In the genomic region with DNA sequence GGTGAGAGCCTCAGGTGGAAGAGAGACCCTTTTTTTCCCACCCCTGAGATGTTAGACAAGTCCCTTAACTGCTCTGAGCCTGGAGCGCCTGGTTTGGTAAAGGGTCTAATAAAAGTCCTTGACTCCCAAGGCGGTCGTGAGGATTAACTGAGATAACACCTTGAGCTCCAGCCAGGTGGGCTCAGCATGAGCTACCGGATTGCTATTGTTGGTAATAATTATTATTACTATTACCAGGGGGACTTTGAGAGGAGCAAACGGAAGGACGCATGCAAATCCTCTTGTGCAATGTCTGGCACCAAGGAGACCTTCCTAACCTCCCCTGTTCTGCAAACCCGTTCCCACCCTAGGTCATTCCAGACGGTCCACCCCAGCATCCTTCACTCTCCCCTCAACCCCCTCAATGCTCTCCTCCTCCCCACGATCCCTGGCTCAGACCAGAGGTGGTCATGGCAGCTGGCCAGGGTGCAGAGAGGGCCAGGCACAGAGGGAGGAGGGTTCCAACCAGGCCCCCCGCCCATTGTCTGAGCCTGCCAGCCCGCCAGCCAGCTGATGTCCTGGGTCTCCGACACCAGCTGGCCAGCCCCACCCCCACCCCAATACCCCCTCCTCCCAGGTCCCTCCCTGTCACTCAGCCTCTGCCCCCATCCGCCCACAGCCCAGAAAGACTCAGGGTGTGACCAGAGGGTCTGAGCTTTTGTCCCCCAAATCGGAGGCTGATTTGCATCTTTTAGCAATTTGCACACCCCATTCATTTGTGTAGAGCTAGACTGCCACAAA, we compare ENCODE assay signal across 14 cellular contexts. TPM values are rescaled to one million over a fixed set of nuclear protein-coding genes. Genes with fewer than 3 reads are reported as not detected.
DNase-seq lines count a peak whose midpoint lies in the region; ATAC-seq and TF ChIP-seq lines count a peak whose summit lies in the region.
"Had no signal": no experiment of that assay in that cellular context is flagged by ENCODE, and none has a peak within 500 bp of the region (broad histone marks: within the 10 kb centered on the region; RNA-seq: fewer than 3 reads in every experiment).

No MANE protein-coding gene starts in this region.

- TF ChIP-seq POLR2A in body of pancreas (IDR thresholded peaks at IDR 0.05): no peak

- peak overlapping the region in 3 of 6 donors; percentile 49 to 88 (median 52) for H3K27ac Mint-ChIP-seq in naive B cell
- H3K27ac Mint-ChIP-seq: activated CD8-positive, alpha-beta T cell treated with anti-CD3 and anti-CD28 coated beads, Interleukin-2, amount 10 ng/mL, durations not matched to agents 7 days and 5 days; activated T-helper 1 cell treated with anti-CD3 and anti-CD28 coated beads, Interleukin-12 subunit alpha, Interleukin-12 subunit beta, Interleukin-2, Interleukin-4 antibody, amounts not matched to agents 30 ng/mL and 10 ng/mL and 1 ng/mL, durations not matched to agents 14 hours and 24 hours and 36 hours had no signal

- 64 to 68% methylated on average over 11 to 13 of the region's 14 CpGs for WGBS in body of pancreas, 2 donors

- H3K4me2 ChIP-seq in OCI-LY3 (ENCODE audit: low read length): peak overlapping the region; percentile 49

- H3K36me3 Mint-ChIP-seq in naive B cell: no peaks in the 10 kb centered on the region

- H3K4me3 ChIP-seq in H7 (ENCODE audit: insufficient read depth, low read depth, low read length) (no peak overlapping the region), OCI-LY3 (ENCODE audit: low read length) (peak overlapping the region; percentile 23), body of pancreas (no peak overlapping the region)
- H3K4me3 ChIP-seq: BLaER1 treated with 17β-estradiol and CSF1 and Interleukin-3, amounts not matched to agents 10 nM and 100 nM; skin epidermis; thyroid gland had no signal

- no peaks in the 10 kb centered on the region for H3K9me3 Mint-ChIP-seq in naive B cell
- H3K9me3 Mint-ChIP-seq: activated T-helper 1 cell treated with anti-CD3 and anti-CD28 coated beads, Interleukin-12 subunit alpha, Interleukin-12 subunit beta, Interleukin-2, Interleukin-4 antibody, amounts not matched to agents 30 ng/mL and 10 ng/mL and 1 ng/mL, durations not matched to agents 14 hours and 24 hours and 36 hours had no signal

- H3K4me1 Mint-ChIP-seq in naive B cell: peaks cover 14 to 19% (median 17%) of the 10 kb centered on the region in 3 donors

- H3K36me3 ChIP-seq in H7 (replicated peaks; ENCODE audit: control insufficient read depth, insufficient read depth, low read length) (no peaks in the 10 kb centered on the region), OCI-LY3 (replicated peaks; ENCODE audit: low read depth, low read length) (no peaks in the 10 kb centered on the region), body of pancreas (replicated peaks in 1 of 2; ENCODE audit: insufficient read depth in 1 of 2, low read depth in 2 of 2) (no peaks in the 10 kb centered on the region)
- H3K36me3 ChIP-seq: BLaER1 treated with 17β-estradiol and CSF1 and Interleukin-3, amounts not matched to agents 10 nM and 100 nM; thyroid gland had no signal

- peak; percentile 79 for DNase-seq in H7
- DNase-seq in NCI-H146 (lab: John Stamatoyannopoulos, UW): peak; percentile 94
- DNase-seq in naive B cell: no peak
- DNase-seq in GDM1 (lab: John Stamatoyannopoulos, UW): no peak
- DNase-seq in body of pancreas: no peak
- DNase-seq: activated CD8-positive, alpha-beta T cell treated with anti-CD3 and anti-CD28 coated beads, Interleukin-2, amount 10 ng/mL, durations not matched to agents 7 days and 5 days; RPMI8226; SW 1271; thyroid gland had no signal

- H3K27me3 ChIP-seq in H7 (ENCODE audit: control insufficient read depth, insufficient read depth, low read length) (no peaks in the 10 kb centered on the region), OCI-LY3 (ENCODE audit: low read depth, low read length) (peaks cover 20% of the 10 kb centered on the region), body of pancreas (no peaks in the 10 kb centered on the region)
- H3K27me3 ChIP-seq: BLaER1 treated with 17β-estradiol and CSF1 and Interleukin-3, amounts not matched to agents 10 nM and 100 nM; thyroid gland had no signal

- no peaks in the 10 kb centered on the region for H3K27me3 Mint-ChIP-seq in naive B cell

- H3K9me3 ChIP-seq in OCI-LY3 (ENCODE audit: insufficient read depth, low read length) (no peaks in the 10 kb centered on the region), body of pancreas (no peaks in the 10 kb centered on the region)
- H3K9me3 ChIP-seq: BLaER1 treated with 17β-estradiol and CSF1 and Interleukin-3, amounts not matched to agents 10 nM and 100 nM; thyroid gland had no signal

- H4K20me1 ChIP-seq in OCI-LY3 (ENCODE audit: insufficient read depth, low read length): no peaks in the 10 kb centered on the region
- H4K20me1 ChIP-seq: BLaER1 treated with 17β-estradiol and CSF1 and Interleukin-3, amounts not matched to agents 10 nM and 100 nM had no signal

- intact Hi-C loops in body of pancreas (cut with DNase I): no loop called here

- ATAC-seq in naive B cell (ENCODE audit: low read depth in 2 of 2) (no peak), body of pancreas (no peak), SK-N-SH treated with all-trans-retinoic acid at 6 μM for 48 hours (no peak)
- ATAC-seq: activated CD8-positive, alpha-beta T cell treated with anti-CD3 and anti-CD28 coated beads, Interleukin-2, amount 10 ng/mL, durations not matched to agents 7 days and 5 days had no signal

- peak overlapping the region in 5 of 8 donors; percentile 28 to 60 (median 50) for H3K4me3 Mint-ChIP-seq in naive B cell
- H3K4me3 Mint-ChIP-seq: activated CD8-positive, alpha-beta T cell treated with anti-CD3 and anti-CD28 coated beads, Interleukin-2, amount 10 ng/mL, durations not matched to agents 7 days and 5 days; activated T-helper 1 cell treated with anti-CD3 and anti-CD28 coated beads, Interleukin-12 subunit alpha, Interleukin-12 subunit beta, Interleukin-2, Interleukin-4 antibody, amounts not matched to agents 30 ng/mL and 10 ng/mL and 1 ng/mL, durations not matched to agents 14 hours and 24 hours and 36 hours had no signal

- no peak overlapping the region; the same call in 1 of the 2 replicates for H2AFZ ChIP-seq in OCI-LY3 (ENCODE audit: low read depth, low read length)

- TF ChIP-seq CTCF in OCI-LY3 (IDR thresholded peaks at IDR 0.05; ENCODE audit: low read depth, low read length) (no peak), body of pancreas (IDR thresholded peaks at IDR 0.05) (no peak)

- no peak overlapping the region for H3K9ac ChIP-seq in OCI-LY3 (ENCODE audit: low read length)
- H3K9ac ChIP-seq: BLaER1 treated with 17β-estradiol and CSF1 and Interleukin-3, amounts not matched to agents 10 nM and 100 nM had no signal

- peaks cover 14% of the 10 kb centered on the region for H3K4me1 ChIP-seq in OCI-LY3 (ENCODE audit: low read length)
- peaks cover 8% of the 10 kb centered on the region for H3K4me1 ChIP-seq in body of pancreas
- H3K4me1 ChIP-seq: thyroid gland had no signal

- H3K79me2 ChIP-seq in OCI-LY3 (ENCODE audit: low read length): no peaks in the 10 kb centered on the region

- H3K27ac ChIP-seq in OCI-LY3 (ENCODE audit: low read length) (no peak overlapping the region), body of pancreas (no peak overlapping the region)
- H3K27ac ChIP-seq: BLaER1 treated with 17β-estradiol and CSF1 and Interleukin-3, amounts not matched to agents 10 nM and 100 nM; skin epidermis; thyroid gland had no signal

TF ChIP-seq in SK-N-SH treated with all-trans-retinoic acid at 6 μM for 48 hours, 23 proteins besides CTCF, POLR2A, EP300 and RAD21:
- TF ChIP-seq OSR1 (CRISPR knock-in tag; IDR thresholded peaks at IDR 0.05) (no peak), ZNF8 (CRISPR knock-in tag; IDR thresholded peaks at IDR 0.05) (no peak)
TF ChIP-seq in SK-N-SH treated with all-trans-retinoic acid at 6 μM for 48 hours: peak in this region for 0.

RNA-seq across cellular contexts. Expression of gene CBFA2T2, which starts 14.3 kb away (rescaled TPM):
- 7.5 and 17.4 TPM in 2 replicates for total RNA-seq in H7 (2014; rRNA removed; shearing (Covaris generic))
- polyA plus RNA-seq in naive B cell (ENCODE audit: low read depth in 6 of 6): 10 to 100 TPM in 5 of 6 donors, 1 to 10 TPM in 1; 6.1 to 25.9 (median 15.4) TPM
- 10 to 100 TPM; 10.6 to 12.5 TPM for total RNA-seq in body of pancreas

RNA-seq across cellular contexts. Expression of gene SNTA1, which starts 32.0 kb away (rescaled TPM):
- total RNA-seq in H7 (2014; rRNA removed; shearing (Covaris generic)): 3.8 and 6.0 TPM in 2 replicates
- 1 to 10 TPM; 3.1 to 6.0 (median 3.9) TPM for polyA plus RNA-seq in naive B cell (ENCODE audit: low read depth in 6 of 6)
- 10 to 100 TPM; 19.8 to 22.6 TPM for total RNA-seq in body of pancreas

Comparison
In these comparisons a context has a peak if more than half of its experiments do, and no peak if none do; other contexts are left out.
1. DNase-seq: peak in H7 (single experiment) and NCI-H146 (single experiment); none in naive B cell (single experiment), GDM1 (single experiment) and body of pancreas (0 of 4).